ENCODE assay signal across 1 cellular context in the genomic region with DNA sequence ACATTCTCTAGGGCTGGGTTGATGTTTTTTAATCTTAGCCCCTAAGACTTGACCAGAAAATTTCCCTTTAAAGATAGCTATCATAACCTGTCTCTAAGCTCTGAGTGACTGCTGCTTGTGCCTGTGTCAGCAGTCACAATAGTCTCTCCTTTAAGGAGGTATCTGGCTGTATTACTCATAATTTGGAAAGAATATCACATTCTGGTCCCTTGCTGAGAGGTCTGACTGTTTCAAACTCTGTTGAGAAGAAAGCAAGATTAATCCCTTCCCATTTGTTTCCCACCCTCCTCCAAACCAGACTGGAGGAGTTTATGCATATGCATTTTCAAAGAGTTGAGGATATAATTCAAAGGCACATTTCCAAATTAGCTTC.
TF ChIP-seq lines count a peak whose summit lies in the region.

No MANE protein-coding gene starts in this region.

TF ChIP-seq in A549, 52 proteins besides CTCF, POLR2A, EP300 and RAD21 (continued from another document):
- TF ChIP-seq, protein P1, sequence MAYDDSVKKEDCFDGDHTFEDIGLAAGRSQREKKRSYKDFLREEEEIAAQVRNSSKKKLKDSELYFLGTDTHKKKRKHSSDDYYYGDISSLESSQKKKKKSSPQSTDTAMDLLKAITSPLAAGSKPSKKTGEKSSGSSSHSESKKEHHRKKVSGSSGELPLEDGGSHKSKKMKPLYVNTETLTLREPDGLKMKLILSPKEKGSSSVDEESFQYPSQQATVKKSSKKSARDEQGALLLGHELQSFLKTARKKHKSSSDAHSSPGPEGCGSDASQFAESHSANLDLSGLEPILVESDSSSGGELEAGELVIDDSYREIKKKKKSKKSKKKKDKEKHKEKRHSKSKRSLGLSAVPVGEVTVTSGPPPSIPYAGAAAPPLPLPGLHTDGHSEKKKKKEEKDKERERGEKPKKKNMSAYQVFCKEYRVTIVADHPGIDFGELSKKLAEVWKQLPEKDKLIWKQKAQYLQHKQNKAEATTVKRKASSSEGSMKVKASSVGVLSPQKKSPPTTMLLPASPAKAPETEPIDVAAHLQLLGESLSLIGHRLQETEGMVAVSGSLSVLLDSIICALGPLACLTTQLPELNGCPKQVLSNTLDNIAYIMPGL (CRISPR knock-in tag; IDR thresholded peaks at IDR 0.05; ENCODE audit: borderline replicate concordance), result no peak
- TF ChIP-seq FOSB (CRISPR knock-in tag; IDR thresholded peaks at IDR 0.05), result no peak
- TF ChIP-seq NFE2L2 (conservative IDR thresholded peaks at IDR 0.05; ENCODE audit: low read length), result no peak
- no peak for TF ChIP-seq ZC3H11A (IDR thresholded peaks at IDR 0.05)
